20 cellular contexts compared by ENCODE assay signal in the genomic region with DNA sequence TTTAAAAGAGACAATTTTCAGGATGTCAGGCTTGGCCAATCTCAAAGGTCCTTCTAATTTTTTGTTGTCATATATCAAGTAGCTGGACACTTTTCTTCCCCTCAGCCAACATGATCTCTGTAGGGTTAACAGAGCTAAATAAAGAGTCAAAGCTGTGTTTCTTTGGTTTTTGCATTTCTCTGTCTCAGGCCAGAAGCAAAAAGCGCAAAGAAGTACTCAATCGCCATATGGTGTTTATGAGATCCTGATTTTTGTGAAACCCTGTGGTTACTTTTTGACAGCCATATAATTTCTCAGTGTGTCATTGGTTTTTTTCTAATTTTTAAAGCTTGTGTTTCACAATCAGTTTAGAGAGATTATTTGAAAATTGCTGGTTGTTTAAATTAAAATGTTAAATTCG.
"Had no signal": no experiment of that assay in that cellular context is flagged by ENCODE, and none has a peak within 500 bp of the region (broad histone marks: within the 10 kb centered on the region; RNA-seq: fewer than 3 reads in every experiment).

No MANE protein-coding gene starts in this region.

- H3K27ac ChIP-seq: SJSA1, SK-N-MC had no signal

- H3K4me1 ChIP-seq: SJSA1 had no signal

- H3K27me3 ChIP-seq: MG63, SJSA1 had no signal

- H3K9me3 ChIP-seq: MG63, SJSA1 had no signal

- H3K36me3 ChIP-seq: MG63, SJSA1 had no signal

- H3K4me3 ChIP-seq: MG63, SJSA1, SK-N-MC had no signal

- DNase-seq: Karpas-422, KBM-7, MG63, NCI-H1092, NCI-H1105 treated with DMSO at 0.1 percent for 48 hours, NCI-H1417 treated with DMSO at 0.1 percent for 48 hours, NCI-H146, NCI-H1694 treated with DMSO at 0.1 percent for 48 hours, NCI-H1930, NCI-H2081, NCI-H2107, NCI-H2227 treated with DMSO at 0.1 percent for 48 hours, NCI-H524, NCI-H526 treated with DMSO at 0.1 percent for 48 hours, NCI-H748 treated with DMSO at 0.1 percent for 48 hours, Right ventricle myocardium superior, RPMI8226, SIG-M5 had no signal
